35 cellular contexts compared by ENCODE assay signal in genomic region chr19:32988724-32989123, GRCh38.
"Had no signal": no experiment of that assay in that cellular context is flagged by ENCODE, and none has a peak within 500 bp of the region (broad histone marks: within the 10 kb centered on the region; RNA-seq: fewer than 3 reads in every experiment).

No MANE protein-coding gene starts in this region.

- ATAC-seq: activated CD4-positive, alpha-beta T cell treated with anti-CD3 and anti-CD28 coated beads for 36 hours; activated CD8-positive, alpha-beta memory T cell treated with anti-CD3 and anti-CD28 coated beads, Interleukin-2, amount 10 ng/mL, durations not matched to agents 7 days and 5 days; activated CD8-positive, alpha-beta T cell treated with anti-CD3 and anti-CD28 coated beads, Interleukin-2, amount 10 ng/mL, durations not matched to agents 7 days and 5 days; activated naive CD4-positive, alpha-beta T cell treated with anti-CD3 and anti-CD28 coated beads, Interleukin-2, amount 50 U/mL, for 72 hours; body of pancreas had no signal

- H3K27ac Mint-ChIP-seq: activated B cell treated with CpG ODN at 0.5 μM for 24 hours; activated CD4-positive, alpha-beta memory T cell treated with anti-CD3 and anti-CD28 coated beads, Interleukin-2, amount 10 ng/mL, durations not matched to agents 7 days and 5 days; activated CD4-positive, alpha-beta T cell treated with anti-CD3 and anti-CD28 coated beads for 36 hours; activated CD4-positive, alpha-beta T cell treated with anti-CD3 and anti-CD28 coated beads, Interleukin-2, amount 10 ng/mL, durations not matched to agents 7 days and 5 days; activated CD8-positive, alpha-beta memory T cell treated with anti-CD3 and anti-CD28 coated beads, Interleukin-2, amount 10 ng/mL, durations not matched to agents 7 days and 5 days; activated CD8-positive, alpha-beta T cell treated with anti-CD3 and anti-CD28 coated beads, Interleukin-2, amount 10 ng/mL, durations not matched to agents 7 days and 5 days; activated naive CD4-positive, alpha-beta T cell treated with anti-CD3 and anti-CD28 coated beads for 36 hours; activated naive CD4-positive, alpha-beta T cell treated with anti-CD3 and anti-CD28 coated beads, Interleukin-2, amount 50 U/mL, for 72 hours; activated naive CD8-positive, alpha-beta T cell treated with anti-CD3 and anti-CD28 coated beads for 36 hours; activated T-cell treated with anti-CD3 and anti-CD28 coated beads, Interleukin-2, amount 50 U/mL, for 24 hours; T-helper 1 cell treated with Interleukin-12 subunit alpha and Interleukin-12 subunit beta and Interleukin-4 antibody, amounts not matched to agents 30 μg/mL and 1 μg/mL, for 36 hours; T-helper 2 cell treated with Interferon-gamma antibody and Interleukin-4, amounts not matched to agents 5 μg/mL and 100 μg/mL, for 36 hours had no signal

- H3K27me3 ChIP-seq: adrenal gland, body of pancreas, brain microvascular endothelial cell, breast epithelium had no signal

- FAIRE-seq: astrocyte, TTC549 had no signal

- H3K4me1 Mint-ChIP-seq: activated B cell treated with CpG ODN at 0.5 μM for 24 hours; activated CD8-positive, alpha-beta memory T cell treated with anti-CD3 and anti-CD28 coated beads, Interleukin-2, amount 10 ng/mL, durations not matched to agents 7 days and 5 days had no signal

- H3K36me3 ChIP-seq: adrenal gland, brain microvascular endothelial cell, breast epithelium had no signal

- H3K4me3 ChIP-seq: adrenal gland, body of pancreas, breast epithelium had no signal

- H3K4me3 Mint-ChIP-seq: activated B cell treated with CpG ODN at 0.5 μM for 24 hours; activated CD4-positive, alpha-beta memory T cell treated with anti-CD3 and anti-CD28 coated beads, Interleukin-2, amount 10 ng/mL, durations not matched to agents 7 days and 5 days; activated CD4-positive, alpha-beta T cell treated with anti-CD3 and anti-CD28 coated beads for 36 hours; activated CD4-positive, alpha-beta T cell treated with anti-CD3 and anti-CD28 coated beads, Interleukin-2, amount 10 ng/mL, durations not matched to agents 7 days and 5 days; activated CD8-positive, alpha-beta memory T cell treated with anti-CD3 and anti-CD28 coated beads, Interleukin-2, amount 10 ng/mL, durations not matched to agents 7 days and 5 days; activated CD8-positive, alpha-beta T cell treated with anti-CD3 and anti-CD28 coated beads, Interleukin-2, amount 10 ng/mL, durations not matched to agents 7 days and 5 days; activated naive CD4-positive, alpha-beta T cell treated with anti-CD3 and anti-CD28 coated beads for 36 hours; activated naive CD8-positive, alpha-beta T cell treated with anti-CD3 and anti-CD28 coated beads for 36 hours; activated T-cell treated with anti-CD3 and anti-CD28 coated beads, Interleukin-2, amount 50 U/mL, for 24 hours; T-helper 1 cell treated with Interleukin-12 subunit alpha and Interleukin-12 subunit beta and Interleukin-4 antibody, amounts not matched to agents 30 μg/mL and 1 μg/mL, for 36 hours; T-helper 2 cell treated with Interferon-gamma antibody and Interleukin-4, amounts not matched to agents 5 μg/mL and 100 μg/mL, for 36 hours had no signal

- H3K4me1 ChIP-seq: adrenal gland, breast epithelium had no signal

- H3K36me3 Mint-ChIP-seq: activated CD8-positive, alpha-beta memory T cell treated with anti-CD3 and anti-CD28 coated beads, Interleukin-2, amount 10 ng/mL, durations not matched to agents 7 days and 5 days; activated naive CD4-positive, alpha-beta T cell treated with anti-CD3 and anti-CD28 coated beads, Interleukin-2, amount 50 U/mL, for 72 hours had no signal

- DNase-seq: activated B cell treated with CpG ODN at 0.5 μM for 24 hours; activated CD4-positive, alpha-beta memory T cell treated with anti-CD3 and anti-CD28 coated beads, Interleukin-2, amount 10 ng/mL, durations not matched to agents 7 days and 5 days; activated CD4-positive, alpha-beta T cell treated with anti-CD3 and anti-CD28 coated beads for 1 hour; activated CD4-positive, alpha-beta T cell treated with anti-CD3 and anti-CD28 coated beads for 36 hours; activated CD4-positive, alpha-beta T cell treated with anti-CD3 and anti-CD28 coated beads for 48 hours; activated CD4-positive, alpha-beta T cell treated with anti-CD3 and anti-CD28 coated beads, Interleukin-2, amount 10 ng/mL, durations not matched to agents 7 days and 5 days; activated CD4-positive, alpha-beta T cell treated with anti-CD3 and anti-CD28 coated beads, Interleukin-2, amount 50 U/mL, for 48 hours; activated CD8-positive, alpha-beta memory T cell treated with anti-CD3 and anti-CD28 coated beads for 24 hours; activated CD8-positive, alpha-beta memory T cell treated with anti-CD3 and anti-CD28 coated beads, Interleukin-2, amount 10 ng/mL, durations not matched to agents 7 days and 5 days; activated CD8-positive, alpha-beta memory T cell treated with anti-CD3 and anti-CD28 coated beads, Interleukin-2, amount 50 U/mL, for 48 hours; activated CD8-positive, alpha-beta T cell treated with anti-CD3 and anti-CD28 coated beads, Interleukin-2, amount 10 ng/mL, durations not matched to agents 7 days and 5 days; activated effector memory CD4-positive, alpha-beta T cell treated with anti-CD3 and anti-CD28 coated beads, Interleukin-2, amount 50 U/mL, for 16 hours; activated gamma-delta T cell treated with Interleukin-2 at 50 U/mL for 16 hours; activated naive CD4-positive, alpha-beta T cell; activated naive CD4-positive, alpha-beta T cell treated with anti-CD3 and anti-CD28 coated beads for 36 hours; activated naive CD4-positive, alpha-beta T cell treated with anti-CD3 and anti-CD28 coated beads, Interleukin-2, amount 50 U/mL, for 16 hours; activated naive CD8-positive, alpha-beta T cell treated with anti-CD3 and anti-CD28 coated beads for 36 hours; activated T-cell treated with anti-CD3 and anti-CD28 coated beads, Interleukin-2, amount 50 U/mL, for 24 hours; activated T-cell treated with anti-CD3 and anti-CD28 coated beads, Interleukin-2, amount 50 U/mL, for 48 hours; adrenal gland; amniotic stem cell; aorta; brain microvascular endothelial cell; central memory CD4-positive, alpha-beta T cell; T-helper 1 cell; T-helper 2 cell; T-helper 9 cell had no signal

- H3K9me3 ChIP-seq: adrenal gland, body of pancreas, breast epithelium had no signal

- H3K27me3 Mint-ChIP-seq: activated B cell treated with CpG ODN at 0.5 μM for 24 hours; activated CD4-positive, alpha-beta memory T cell treated with anti-CD3 and anti-CD28 coated beads, Interleukin-2, amount 10 ng/mL, durations not matched to agents 7 days and 5 days; activated CD4-positive, alpha-beta T cell treated with anti-CD3 and anti-CD28 coated beads for 36 hours; activated CD4-positive, alpha-beta T cell treated with anti-CD3 and anti-CD28 coated beads, Interleukin-2, amount 10 ng/mL, durations not matched to agents 7 days and 5 days; activated CD8-positive, alpha-beta memory T cell treated with anti-CD3 and anti-CD28 coated beads, Interleukin-2, amount 10 ng/mL, durations not matched to agents 7 days and 5 days; activated naive CD8-positive, alpha-beta T cell treated with anti-CD3 and anti-CD28 coated beads for 36 hours; activated T-cell treated with anti-CD3 and anti-CD28 coated beads, Interleukin-2, amount 50 U/mL, for 24 hours had no signal

- H3K9me3 Mint-ChIP-seq: activated B cell treated with CpG ODN at 0.5 μM for 24 hours; activated CD4-positive, alpha-beta memory T cell treated with anti-CD3 and anti-CD28 coated beads, Interleukin-2, amount 10 ng/mL, durations not matched to agents 7 days and 5 days; activated CD4-positive, alpha-beta T cell treated with anti-CD3 and anti-CD28 coated beads, Interleukin-2, amount 10 ng/mL, durations not matched to agents 7 days and 5 days; activated naive CD4-positive, alpha-beta T cell treated with anti-CD3 and anti-CD28 coated beads for 36 hours; activated naive CD4-positive, alpha-beta T cell treated with anti-CD3 and anti-CD28 coated beads, Interleukin-2, amount 50 U/mL, for 72 hours; activated naive CD8-positive, alpha-beta T cell treated with anti-CD3 and anti-CD28 coated beads for 36 hours; activated T-cell treated with anti-CD3 and anti-CD28 coated beads, Interleukin-2, amount 50 U/mL, for 24 hours; T-helper 1 cell treated with Interleukin-12 subunit alpha and Interleukin-12 subunit beta and Interleukin-4 antibody, amounts not matched to agents 30 μg/mL and 1 μg/mL, for 36 hours; T-helper 2 cell treated with Interferon-gamma antibody and Interleukin-4, amounts not matched to agents 5 μg/mL and 100 μg/mL, for 36 hours had no signal

- H3K27ac ChIP-seq: adrenal gland, body of pancreas, brain microvascular endothelial cell, breast epithelium, VCaP had no signal
